In the genomic region with DNA sequence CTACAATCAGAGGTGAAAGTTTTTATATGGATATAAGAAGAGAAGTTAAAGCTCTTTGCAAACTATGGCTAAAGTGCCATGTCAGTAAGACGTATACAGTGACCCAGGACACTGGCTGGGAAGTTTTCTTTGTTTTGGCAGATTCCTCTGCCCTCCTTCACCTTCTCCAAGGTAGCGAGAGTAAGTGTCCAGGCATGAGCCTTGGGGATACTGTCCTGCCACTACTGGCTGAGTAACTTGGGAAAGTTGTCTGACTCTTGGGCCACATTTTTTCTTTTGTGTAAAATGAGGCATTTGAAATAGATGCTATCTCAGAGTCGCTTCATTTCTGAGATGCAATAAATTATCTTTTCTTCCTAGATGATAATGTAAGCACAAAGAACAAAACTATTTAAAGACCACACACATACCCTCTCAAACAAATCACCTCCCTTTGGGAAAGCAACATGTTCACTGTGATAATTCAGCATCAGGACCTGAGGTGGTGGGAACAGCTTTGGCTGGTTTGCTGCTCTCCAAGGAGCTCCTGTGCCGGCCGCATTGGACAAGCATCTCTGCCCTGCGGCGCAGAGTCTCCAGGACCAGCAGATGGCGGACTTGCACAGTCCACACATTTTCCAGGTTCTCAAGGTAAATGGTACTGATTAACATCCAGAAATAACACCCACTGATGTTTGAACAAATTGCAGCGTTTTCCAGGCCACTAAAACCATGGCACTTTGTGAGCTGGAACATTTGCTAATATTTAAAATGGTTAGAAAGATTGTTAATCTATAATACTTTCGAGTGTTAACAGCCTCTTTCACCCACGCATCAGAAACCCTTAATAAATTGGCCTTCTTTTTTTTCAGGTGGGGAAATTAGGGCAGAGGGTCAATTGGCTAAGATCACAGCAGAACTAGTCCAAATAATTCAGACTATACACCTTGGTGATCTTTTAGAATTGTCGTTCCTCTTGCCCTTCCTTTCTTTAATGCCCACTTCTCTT, we compare ENCODE assay signal across 8 cellular contexts.
A peak's percentile ranks its signal among the peaks of the same experiment; 100 is the strongest.
DNase-seq lines count a peak whose midpoint lies in the region; ATAC-seq and FAIRE-seq lines count a peak whose summit lies in the region.

No MANE protein-coding gene starts in this region.

- peak; percentile 64 for ATAC-seq in GM18502 (IDR thresholded peaks at IDR 0.05; ENCODE audit: poor library complexity, unreplicated experiment)
- peak; percentile 47 for ATAC-seq in HG03108 (IDR thresholded peaks at IDR 0.05; ENCODE audit: unreplicated experiment)

- FAIRE-seq in frontal cortex (lab: Jason Lieb, UNC), result no peak

- DNase-seq in A172 (ENCODE audit: low spot score) (peak; percentile 42), NCI-H2196 treated with DMSO at 0.1 percent for 48 hours (lab: John Stamatoyannopoulos, UW; ENCODE audit: unreplicated experiment) (peak; percentile 86), frontal cortex (ENCODE audit: low spot score in 2 of 2) (peak; percentile 22 to 46), pons (ENCODE audit: low spot score) (peak; percentile 74), foreskin melanocyte (no peak)
- peak in 2 of 3 experiments; percentile 10 to 11 for DNase-seq in activated CD8-positive, alpha-beta memory T cell treated with anti-CD3 and anti-CD28 coated beads for 48 hours (ENCODE audit: low read depth in 2 of 3, low spot score in 2 of 3)
